Comparison of ENCODE assay signal across 1 cellular context in the genomic region with DNA sequence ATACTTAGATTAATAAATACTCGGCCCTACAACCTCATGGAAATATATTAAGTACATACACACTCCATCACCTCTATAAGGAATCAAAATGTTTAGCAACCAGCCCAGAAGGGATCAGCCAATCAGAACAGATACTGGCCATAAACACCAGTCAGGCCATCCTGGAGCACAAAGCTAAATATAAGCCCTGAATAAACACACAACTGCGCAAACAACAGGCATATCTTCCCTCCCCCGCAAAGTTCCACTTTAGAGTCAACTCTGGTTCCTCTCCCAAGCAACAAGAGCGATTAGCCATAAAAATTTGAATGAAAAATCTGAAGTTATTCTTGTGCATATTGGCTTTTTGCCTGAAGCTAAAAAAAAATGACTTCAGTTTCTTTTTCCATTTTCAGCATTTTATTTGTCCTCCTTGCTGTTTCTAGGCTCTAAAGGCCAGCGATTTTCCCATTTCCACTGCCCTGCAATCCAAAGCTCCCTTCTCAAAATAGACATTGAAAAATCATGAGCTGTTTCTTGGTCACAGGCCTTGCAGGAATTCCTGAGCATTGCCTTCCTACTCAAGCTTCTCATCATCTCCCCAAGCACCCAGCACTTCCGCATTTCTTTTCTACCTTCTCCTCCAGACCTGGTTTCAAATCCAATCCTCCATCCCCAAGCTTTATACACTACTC.
TF ChIP-seq lines count a peak whose summit lies in the region.

No MANE protein-coding gene starts in this region.

TF ChIP-seq in IMR-90, 13 proteins besides CTCF, POLR2A, EP300 and RAD21 (continued from another document):
- TF ChIP-seq, protein P1, sequence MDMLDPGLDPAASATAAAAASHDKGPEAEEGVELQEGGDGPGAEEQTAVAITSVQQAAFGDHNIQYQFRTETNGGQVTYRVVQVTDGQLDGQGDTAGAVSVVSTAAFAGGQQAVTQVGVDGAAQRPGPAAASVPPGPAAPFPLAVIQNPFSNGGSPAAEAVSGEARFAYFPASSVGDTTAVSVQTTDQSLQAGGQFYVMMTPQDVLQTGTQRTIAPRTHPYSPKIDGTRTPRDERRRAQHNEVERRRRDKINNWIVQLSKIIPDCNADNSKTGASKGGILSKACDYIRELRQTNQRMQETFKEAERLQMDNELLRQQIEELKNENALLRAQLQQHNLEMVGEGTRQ (IDR thresholded peaks at IDR 0.05; ENCODE audit: low read depth, low read length), result no peak
- TF ChIP-seq NFE2L2 (IDR thresholded peaks at IDR 0.05; ENCODE audit: low read depth, low read length) (no peak), BHLHE40 (IDR thresholded peaks at IDR 0.05; ENCODE audit: low read depth, low read length) (no peak), MAZ (IDR thresholded peaks at IDR 0.05; ENCODE audit: borderline replicate concordance, low read depth, low read length) (no peak)
